ENCODE assay signal across 15 cellular contexts in genomic region chr12:1820191-1820599, GRCh38. TPM values are rescaled to one million over a fixed set of nuclear protein-coding genes. Genes with fewer than 3 reads are reported as not detected.
DNase-seq lines count a peak whose midpoint lies in the region; ATAC-seq and TF ChIP-seq lines count a peak whose summit lies in the region.
"Had no signal": no experiment of that assay in that cellular context is flagged by ENCODE, and none has a peak within 500 bp of the region (broad histone marks: within the 10 kb centered on the region; RNA-seq: fewer than 3 reads in every experiment).

LRTM2 (plus strand) TSS chr12:1820565; CDS start chr12:1828149, 7,584 bp downstream.

- H3K9me3 Mint-ChIP-seq in GM23338, result no peaks in the 10 kb centered on the region; the same call in 1 of the 3 replicates
- H3K9me3 Mint-ChIP-seq in nephron progenitor cell, result peaks cover 10% of the 10 kb centered on the region
- H3K9me3 Mint-ChIP-seq in activated naive CD8-positive, alpha-beta T cell treated with anti-CD3 and anti-CD28 coated beads, Interleukin-2, amount 50 U/mL, for 24 hours, result no peaks in the 10 kb centered on the region
- H3K9me3 Mint-ChIP-seq: activated naive CD4-positive, alpha-beta T cell treated with anti-CD3 and anti-CD28 coated beads for 36 hours; stimulated activated naive B cell treated with anti-CD40 and anti-IgM and Interleukin-4, amounts not matched to agents 10 μg/mL and 1 μg/mL and 100 μg/mL, for 72 hours had no signal

- TF ChIP-seq POLR2A in uterus (IDR thresholded peaks at IDR 0.05), result no peak

- H3K9me3 ChIP-seq in uterus, result no peaks in the 10 kb centered on the region
- H3K9me3 ChIP-seq: gastrocnemius medialis had no signal

- H3K4me1 ChIP-seq in GM23338 (ENCODE audit: insufficient read depth) (no peaks in the 10 kb centered on the region), uterus (no peaks in the 10 kb centered on the region)
- H3K4me1 ChIP-seq: gastrocnemius medialis had no signal

- intact Hi-C loops in dorsolateral prefrontal cortex (cut with DNase I) (no loop called here), uterus (cut with DNase I; ENCODE audit: low total_unique reads) (no loop called here)

- H3K4me3 ChIP-seq in GM23338 (peak within 1 kb of the TSS; percentile 51), dorsolateral prefrontal cortex (peak within 1 kb of the TSS; percentile 14 to 68 (median 51)), uterus (no peak within 1 kb of the TSS)
- H3K4me3 ChIP-seq: gastrocnemius medialis had no signal

- H3K4me3 Mint-ChIP-seq in GM23338 (peak within 1 kb of the TSS; percentile 72), nephron progenitor cell (peak within 1 kb of the TSS; percentile 47)
- no peak within 1 kb of the TSS for H3K4me3 Mint-ChIP-seq in activated naive CD8-positive, alpha-beta T cell treated with anti-CD3 and anti-CD28 coated beads, Interleukin-2, amount 50 U/mL, for 24 hours
- H3K4me3 Mint-ChIP-seq: activated naive CD4-positive, alpha-beta T cell treated with anti-CD3 and anti-CD28 coated beads for 36 hours; stimulated activated naive B cell treated with anti-CD40 and anti-IgM and Interleukin-4, amounts not matched to agents 10 μg/mL and 1 μg/mL and 100 μg/mL, for 72 hours had no signal

- H3K27me3 ChIP-seq in GM23338 (ENCODE audit: insufficient read depth) (peaks cover 20% of the 10 kb centered on the region), dorsolateral prefrontal cortex (peaks cover 0 to 34% (median 8%) of the 10 kb centered on the region in 45 donors), uterus (peaks cover 0 to 10% of the 10 kb centered on the region in 2 donors)

- H3K36me3 ChIP-seq in GM23338 (ENCODE audit: insufficient read depth) (no peaks in the 10 kb centered on the region), uterus (no peaks in the 10 kb centered on the region)
- H3K36me3 ChIP-seq: gastrocnemius medialis had no signal

- H3K36me3 Mint-ChIP-seq in GM23338 (ENCODE audit: low read depth) (no peaks in the 10 kb centered on the region), nephron progenitor cell (ENCODE audit: low read depth) (no peaks in the 10 kb centered on the region)
- H3K36me3 Mint-ChIP-seq in activated naive CD8-positive, alpha-beta T cell treated with anti-CD3 and anti-CD28 coated beads, Interleukin-2, amount 50 U/mL, for 24 hours (ENCODE audit: low read depth), result no peaks in the 10 kb centered on the region
- H3K36me3 Mint-ChIP-seq: stimulated activated naive B cell treated with anti-CD40 and anti-IgM and Interleukin-4, amounts not matched to agents 10 μg/mL and 1 μg/mL and 100 μg/mL, for 72 hours had no signal

- H3K4me1 Mint-ChIP-seq in GM23338 (peaks cover 18% of the 10 kb centered on the region), nephron progenitor cell (peaks cover 44% of the 10 kb centered on the region)
- peaks cover 6% of the 10 kb centered on the region for H3K4me1 Mint-ChIP-seq in activated naive CD8-positive, alpha-beta T cell treated with anti-CD3 and anti-CD28 coated beads, Interleukin-2, amount 50 U/mL, for 24 hours

- H3K27ac Mint-ChIP-seq in GM23338 (no peak within 1 kb of the TSS), nephron progenitor cell (no peak within 1 kb of the TSS)
- H3K27ac Mint-ChIP-seq in activated naive CD8-positive, alpha-beta T cell treated with anti-CD3 and anti-CD28 coated beads, Interleukin-2, amount 50 U/mL, for 24 hours, result no peak within 1 kb of the TSS
- H3K27ac Mint-ChIP-seq: activated naive CD4-positive, alpha-beta T cell treated with anti-CD3 and anti-CD28 coated beads for 36 hours; nephron; stimulated activated naive B cell treated with anti-CD40 and anti-IgM and Interleukin-4, amounts not matched to agents 10 μg/mL and 1 μg/mL and 100 μg/mL, for 72 hours had no signal

- TF ChIP-seq CTCF in GM23338 (conservative IDR thresholded peaks at IDR 0.05; ENCODE audit: low read depth in 2 of 2), result no peak
- no peak for TF ChIP-seq CTCF in dorsolateral prefrontal cortex (IDR thresholded peaks at IDR 0.05 in 54 of 56, conservative IDR thresholded peaks at IDR 0.05 in 2 of 56; ENCODE audit: low read depth in 1 of 56, partially characterized antibody in 56 of 56)
- TF ChIP-seq CTCF in nephron progenitor cell (IDR thresholded peaks at IDR 0.05), result no peak
- TF ChIP-seq CTCF in uterus (IDR thresholded peaks at IDR 0.05), result no peak

- H4K20me1 ChIP-seq in GM23338 (replicated peaks; ENCODE audit: insufficient read depth), result no peaks in the 10 kb centered on the region

- peak within 1 kb of the TSS; percentile 91 for H2AFZ ChIP-seq in GM23338

- no peak for DNase-seq in GM23338 (ENCODE audit: low spot score)
- peak; percentile 26 for DNase-seq in MV-4-11 (lab: John Stamatoyannopoulos, UW)
- peak in 7 of 10 donors; percentile 44 to 70 (median 59) for DNase-seq in dorsolateral prefrontal cortex
- DNase-seq in nephron progenitor cell, result no peak
- no peak for DNase-seq in activated naive CD8-positive, alpha-beta T cell treated with anti-CD3 and anti-CD28 coated beads, Interleukin-2, amount 50 U/mL, for 24 hours
- DNase-seq in GOT3 (lab: John Stamatoyannopoulos, UW), result no peak
- no peak for DNase-seq in uterus
- DNase-seq: activated naive CD4-positive, alpha-beta T cell treated with anti-CD3 and anti-CD28 coated beads for 36 hours; gastrocnemius medialis; stimulated activated CD4-positive, alpha-beta T cell treated with anti-CD3 and anti-CD28 coated beads, Interleukin-4, amount 100 ng/mL, for 4 hours; stimulated activated naive B cell treated with anti-CD40 and anti-IgM and Interleukin-4, amounts not matched to agents 10 μg/mL and 1 μg/mL and 100 μg/mL, for 72 hours had no signal

- H3K27ac ChIP-seq in GM23338 (ENCODE audit: low read depth) (no peak within 1 kb of the TSS), dorsolateral prefrontal cortex (peak within 1 kb of the TSS in 55 of 59 donors; percentile 8 to 91 (median 77)), uterus (no peak within 1 kb of the TSS)
- H3K27ac ChIP-seq: gastrocnemius medialis had no signal

- H3K4me2 ChIP-seq in GM23338, result peak within 1 kb of the TSS; percentile 79

- H3K79me2 ChIP-seq in GM23338 (replicated peaks; ENCODE audit: insufficient read depth), result no peaks in the 10 kb centered on the region

- peak; percentile 42 for ATAC-seq in GM23338
- ATAC-seq in activated naive CD8-positive, alpha-beta T cell treated with anti-CD3 and anti-CD28 coated beads, Interleukin-2, amount 50 U/mL, for 24 hours, result no peak
- ATAC-seq: gastrocnemius medialis; stimulated activated naive B cell treated with anti-CD40 and anti-IgM and Interleukin-4, amounts not matched to agents 10 μg/mL and 1 μg/mL and 100 μg/mL, for 72 hours had no signal

- H3K27me3 Mint-ChIP-seq in GM23338 (ENCODE audit: insufficient read depth, low read depth, poor library complexity) (peaks cover 38% of the 10 kb centered on the region), nephron progenitor cell (ENCODE audit: low read depth, poor library complexity) (peaks cover 78% of the 10 kb centered on the region)
- peaks cover 22% of the 10 kb centered on the region for H3K27me3 Mint-ChIP-seq in activated naive CD8-positive, alpha-beta T cell treated with anti-CD3 and anti-CD28 coated beads, Interleukin-2, amount 50 U/mL, for 24 hours

- H3F3A ChIP-seq in GM23338 (replicated peaks; ENCODE audit: low read depth), result no peaks in the 10 kb centered on the region

- H3K9me2 ChIP-seq in GM23338 (ENCODE audit: insufficient read depth), result no peaks in the 10 kb centered on the region

TF ChIP-seq in GM23338, 12 proteins besides CTCF, POLR2A, EP300 and RAD21 (continues in another document):
- TF ChIP-seq REST (IDR thresholded peaks at IDR 0.05; ENCODE audit: unreplicated experiment) (no peak), ZNF331 (CRISPR knock-in tag; IDR thresholded peaks at IDR 0.05; ENCODE audit: low read depth) (no peak), NANOG (IDR thresholded peaks at IDR 0.05; ENCODE audit: borderline replicate concordance) (no peak), EZH2 (IDR thresholded peaks at IDR 0.05; ENCODE audit: low read depth, unreplicated experiment) (no peak), ZNF114 (CRISPR knock-in tag; IDR thresholded peaks at IDR 0.05) (no peak), POLR2AphosphoS5 (IDR thresholded peaks at IDR 0.05; ENCODE audit: low read depth) (no peak)
- TF ChIP-seq, protein P1, sequence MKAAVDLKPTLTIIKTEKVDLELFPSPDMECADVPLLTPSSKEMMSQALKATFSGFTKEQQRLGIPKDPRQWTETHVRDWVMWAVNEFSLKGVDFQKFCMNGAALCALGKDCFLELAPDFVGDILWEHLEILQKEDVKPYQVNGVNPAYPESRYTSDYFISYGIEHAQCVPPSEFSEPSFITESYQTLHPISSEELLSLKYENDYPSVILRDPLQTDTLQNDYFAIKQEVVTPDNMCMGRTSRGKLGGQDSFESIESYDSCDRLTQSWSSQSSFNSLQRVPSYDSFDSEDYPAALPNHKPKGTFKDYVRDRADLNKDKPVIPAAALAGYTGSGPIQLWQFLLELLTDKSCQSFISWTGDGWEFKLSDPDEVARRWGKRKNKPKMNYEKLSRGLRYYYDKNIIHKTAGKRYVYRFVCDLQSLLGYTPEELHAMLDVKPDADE (IDR thresholded peaks at IDR 0.05), result no peak

RNA-seq across cellular contexts. Expression of gene LRTM2, which starts in this region (rescaled TPM):
- 0.12 TPM in 1 of 2 replicates, not detected in the other for total RNA-seq in GM23338 (2014; rRNA removed; shearing (Covaris generic))
- 0.08 TPM in 1 of 2 replicates, not detected in the other for polyA plus RNA-seq in GM23338 (2016; fragmentation: Nextera tagmentation; extraction: Ambion mirVana)
- 10 to 100 TPM in 119 of 120 experiments, 1 to 10 TPM in 1; 8.0 to 46.0 (median 27.9) TPM for total RNA-seq in dorsolateral prefrontal cortex
- total RNA-seq in uterus, result not detected
- total RNA-seq: activated naive CD4-positive, alpha-beta T cell treated with anti-CD3 and anti-CD28 coated beads for 36 hours; bronchial epithelial cell; gastrocnemius medialis; LHCN-M2; liver had no signal
- polyA plus RNA-seq: liver had no signal

Comparison
In these comparisons a context has a peak if more than half of its experiments do, and no peak if none do; other contexts are left out.
1. Peak in ATAC-seq, H3K4me3 ChIP-seq and H3K4me2 ChIP-seq in GM23338; RNA of the gene not detected or under 1 TPM.
2. DNase-seq: peak in MV-4-11 (single experiment) and dorsolateral prefrontal cortex (7 of 10); none in GM23338 (single experiment), nephron progenitor cell (single experiment), activated naive CD8-positive, alpha-beta T cell treated with anti-CD3 and anti-CD28 coated beads, Interleukin-2, amount 50 U/mL, for 24 hours (single experiment), GOT3 (single experiment) and uterus (0 of 2).
3. H3K27ac ChIP-seq: peak in dorsolateral prefrontal cortex (55 of 59); none in GM23338 (single experiment) and uterus (0 of 2).
4. H3K4me3 ChIP-seq: peak in dorsolateral prefrontal cortex (59 of 59); none in uterus (0 of 2).